1 cellular context compared by ENCODE assay signal in genomic region chr12:12403264-12404248, GRCh38.
TF ChIP-seq lines count a peak whose summit lies in the region.

No MANE protein-coding gene starts in this region.

TF ChIP-seq in HepG2, 621 proteins besides CTCF, POLR2A, EP300 and RAD21 (continued from another document and continues in another):
- TF ChIP-seq FOXP4 (CRISPR knock-in tag; IDR thresholded peaks at IDR 0.05) (peak; percentile 92), ZNF546 (CRISPR knock-in tag; conservative IDR thresholded peaks at IDR 0.05) (0 out of 2 replicates have a peak, but pooled peaks have one; percentile 43), ATF4 (CRISPR knock-in tag; IDR thresholded peaks at IDR 0.05) (peak in 1 of 2 experiments; percentile 82; a peak in 2 of 4 replicates), ZNF761 (CRISPR knock-in tag; conservative IDR thresholded peaks at IDR 0.05) (0 out of 2 replicates have a peak, but pooled peaks have one; percentile 54), ZNF280D (CRISPR knock-in tag; IDR thresholded peaks at IDR 0.05) (0 out of 2 replicates have a peak, but pooled peaks have one; percentile 18), RFXAP (CRISPR knock-in tag; IDR thresholded peaks at IDR 0.05; ENCODE audit: borderline replicate concordance) (peak; percentile 43; the same call in 1 of the 2 replicates), RELA (CRISPR knock-in tag; IDR thresholded peaks at IDR 0.05) (0 out of 2 replicates have a peak, but pooled peaks have one; percentile 22), PATZ1 (CRISPR knock-in tag; IDR thresholded peaks at IDR 0.05) (peak; percentile 35), TFE3 (CRISPR knock-in tag; IDR thresholded peaks at IDR 0.05) (peak; percentile 91), ZBTB21 (CRISPR knock-in tag; IDR thresholded peaks at IDR 0.05) (peak; percentile 82), ZNF235 (CRISPR knock-in tag; IDR thresholded peaks at IDR 0.05; ENCODE audit: borderline replicate concordance) (no peak), MED13 (CRISPR knock-in tag; IDR thresholded peaks at IDR 0.05) (peak; percentile 99), CEBPB (IDR thresholded peaks at IDR 0.05; ENCODE audit: borderline replicate concordance, low read depth, low read length) (peak; percentile 67), PHF5A (CRISPR knock-in tag; IDR thresholded peaks at IDR 0.05; ENCODE audit: low read depth, unreplicated experiment) (peak; percentile 35), CENPBD1 (CRISPR knock-in tag; IDR thresholded peaks at IDR 0.05; ENCODE audit: borderline replicate concordance, low read depth) (no peak), FOXJ3 (CRISPR knock-in tag; IDR thresholded peaks at IDR 0.05; ENCODE audit: borderline replicate concordance) (peak; percentile 88), RBFOX2 (IDR thresholded peaks at IDR 0.05; ENCODE audit: low read depth, low read length) (no peak), NFIC (IDR thresholded peaks at IDR 0.05; ENCODE audit: low read length) (peak; percentile 94), MAX (IDR thresholded peaks at IDR 0.05) (peak; percentile 85), GATAD1 (CRISPR knock-in tag; IDR thresholded peaks at IDR 0.05) (0 out of 2 replicates have a peak, but pooled peaks have one; percentile 32), CBX5 (CRISPR knock-in tag; IDR thresholded peaks at IDR 0.05; ENCODE audit: borderline replicate concordance) (0 out of 2 replicates have a peak, but pooled peaks have one; percentile 38), ZBTB14 (CRISPR knock-in tag; IDR thresholded peaks at IDR 0.05) (no peak), NCOA5 (CRISPR knock-in tag; IDR thresholded peaks at IDR 0.05) (no peak), TEAD3 (CRISPR knock-in tag; optimal IDR thresholded peaks at IDR 0.05; ENCODE audit: borderline replicate concordance) (peak; percentile 57), UBTF (CRISPR knock-in tag; IDR thresholded peaks at IDR 0.05) (0 out of 2 replicates have a peak, but pooled peaks have one; percentile 21), GLI4 (CRISPR knock-in tag; IDR thresholded peaks at IDR 0.05; ENCODE audit: borderline replicate concordance) (no peak), NR2F6 (IDR thresholded peaks at IDR 0.05) (peak; percentile 82), NR2F6 (CRISPR knock-in tag; IDR thresholded peaks at IDR 0.05) (peak; percentile 70), GATAD2A (CRISPR knock-in tag; IDR thresholded peaks at IDR 0.05) (peak; percentile 84), MBD4 (IDR thresholded peaks at IDR 0.05; ENCODE audit: borderline replicate concordance, low read length) (peak; percentile 84; the same call in 1 of the 2 replicates), IRF1 (CRISPR knock-in tag; IDR thresholded peaks at IDR 0.05; ENCODE audit: low read depth) (no peak), ZNF503 (CRISPR knock-in tag; IDR thresholded peaks at IDR 0.05) (peak; percentile 92), ONECUT2 (CRISPR knock-in tag; IDR thresholded peaks at IDR 0.05) (peak; percentile 48), ZBTB43 (CRISPR knock-in tag; conservative IDR thresholded peaks at IDR 0.05) (peak; percentile 55; the same call in 1 of the 2 replicates)
